ENCODE assay signal across 23 cellular contexts in the genomic region with DNA sequence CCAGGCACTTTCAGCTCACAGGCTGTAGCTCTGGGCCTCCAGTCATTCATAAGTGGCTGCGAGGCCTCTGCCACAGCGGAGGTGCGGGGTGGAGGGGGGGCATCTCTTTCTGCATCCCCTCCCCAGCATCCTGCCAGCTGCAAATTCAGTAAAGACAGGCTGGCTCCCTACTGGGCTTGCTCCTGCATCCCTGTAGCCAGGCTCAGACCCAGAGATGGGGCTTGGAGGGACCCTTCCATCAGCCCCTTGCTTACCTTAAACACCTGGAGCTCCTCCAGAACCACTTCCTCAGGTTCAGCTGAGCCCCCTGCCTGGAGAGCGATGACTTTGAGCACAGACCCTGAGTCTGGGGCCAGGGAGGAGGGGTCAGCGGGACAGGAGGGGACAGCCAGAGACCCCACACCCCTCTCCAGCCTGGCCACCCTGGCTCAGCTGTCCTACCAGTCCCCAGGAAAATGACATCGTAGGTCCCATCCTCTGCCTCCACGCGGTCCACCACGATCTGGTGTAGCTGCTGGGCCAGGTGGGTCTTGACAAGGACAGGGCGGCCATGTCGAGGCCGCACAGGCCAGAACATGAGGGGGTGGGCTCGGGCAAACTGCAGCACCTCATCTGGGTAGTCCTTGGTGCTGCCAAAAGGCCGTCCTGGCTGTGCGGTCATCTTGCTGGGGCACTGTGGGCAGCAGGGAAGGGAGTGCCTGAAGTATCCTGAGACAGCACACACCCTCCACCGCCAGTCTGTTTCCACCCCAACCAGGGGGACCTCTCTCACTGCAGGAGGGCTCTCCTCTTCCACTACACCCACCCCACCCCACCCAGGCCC. TPM values are rescaled to one million over a fixed set of nuclear protein-coding genes. Genes with fewer than 3 reads are reported as not detected.
DNase-seq lines count a peak whose midpoint lies in the region; ATAC-seq and TF ChIP-seq lines count a peak whose summit lies in the region.
"Had no signal": no experiment of that assay in that cellular context is flagged by ENCODE, and none has a peak within 500 bp of the region (broad histone marks: within the 10 kb centered on the region; RNA-seq: fewer than 3 reads in every experiment).

No MANE protein-coding gene starts in this region.

- no peak overlapping the region for H3K4me2 ChIP-seq in neuronal stem cell (ENCODE audit: insufficient read depth, low read length, poor library complexity, severe bottlenecking)
- H3K4me2 ChIP-seq: GM23338 had no signal

- H3K9me3 ChIP-seq in neuronal stem cell (replicated peaks in 1 of 2; ENCODE audit: control insufficient read depth in 2 of 2, insufficient read depth in 1 of 2, low read depth in 1 of 2, low read length in 2 of 2), result no peaks in the 10 kb centered on the region
- H3K9me3 ChIP-seq in upper lobe of left lung, result no peaks in the 10 kb centered on the region
- H3K9me3 ChIP-seq: BLaER1 treated with 17β-estradiol and CSF1 and Interleukin-3, amounts not matched to agents 10 nM and 100 nM; Caco-2 had no signal

- H3K27me3 ChIP-seq in neuronal stem cell (ENCODE audit: control insufficient read depth in 3 of 3, insufficient read depth in 3 of 3, low read depth in 1 of 3, low read length in 3 of 3) (peaks cover 0 to 45% (median 0%) of the 10 kb centered on the region in 3 experiments), upper lobe of left lung (no peaks in the 10 kb centered on the region)

- TF ChIP-seq CTCF in coronary artery (IDR thresholded peaks at IDR 0.05), result no peak
- TF ChIP-seq CTCF in upper lobe of left lung (IDR thresholded peaks at IDR 0.05), result no peak

- peak overlapping the region; percentile 59 for H4K91ac ChIP-seq in neuronal stem cell (ENCODE audit: low read depth, low read length, poor library complexity)

- H3K4me1 Mint-ChIP-seq in activated T-cell treated with anti-CD3 and anti-CD28 coated beads, Interleukin-2, amount 50 U/mL, for 24 hours (ENCODE audit: low read depth), result no peaks in the 10 kb centered on the region

- no peak overlapping the region for H3K18ac ChIP-seq in neuronal stem cell (ENCODE audit: low read length)

- H4K8ac ChIP-seq in neuronal stem cell (ENCODE audit: low read depth, low read length), result peak overlapping the region; percentile 4

- H3K4me3 ChIP-seq in coronary artery (no peak overlapping the region), neuronal stem cell (ENCODE audit: low read length in 2 of 2) (no peak overlapping the region), upper lobe of left lung (peak overlapping the region in 1 of 4 donors; percentile 5)
- H3K4me3 ChIP-seq: BLaER1 treated with 17β-estradiol and CSF1 and Interleukin-3, amounts not matched to agents 10 nM and 100 nM; GM23338 had no signal

- ATAC-seq in upper lobe of left lung (ENCODE audit: low FRiP score in 2 of 2) (no peak), GM19395 (IDR thresholded peaks at IDR 0.05; ENCODE audit: unreplicated experiment) (no peak), GM21423 (IDR thresholded peaks at IDR 0.05; ENCODE audit: unreplicated experiment) (no peak), HG02938 (IDR thresholded peaks at IDR 0.05; ENCODE audit: unreplicated experiment) (no peak)
- ATAC-seq: GM23338 had no signal

- no peak overlapping the region for H3K23ac ChIP-seq in neuronal stem cell (ENCODE audit: low read depth, low read length, poor library complexity)

- no peak for TF ChIP-seq POLR2A in upper lobe of left lung (IDR thresholded peaks at IDR 0.05)

- peak; percentile 7 for DNase-seq in activated T-cell treated with anti-CD3 and anti-CD28 coated beads, Interleukin-2, amount 50 U/mL, for 1 hour
- DNase-seq in activated T-cell treated with anti-CD3 and anti-CD28 coated beads, Interleukin-2, amount 50 U/mL, for 24 hours, result no peak
- DNase-seq in coronary artery (ENCODE audit: low spot score) (peak; percentile 67), neuronal stem cell (ENCODE audit: low spot score) (no peak), upper lobe of left lung (no peak)
- DNase-seq: 8988T; Caco-2; CD4-positive, alpha-beta memory T cell; DMS 273 treated with DMSO at 0.1 percent for 48 hours; DMS79 treated with DMSO at 0.1 percent for 48 hours; HCEC 1CT; NCI-H1105; NCI-H2029 treated with DMSO at 0.1 percent for 48 hours; NCI-H226; NCI-H510A treated with DMSO at 0.1 percent for 48 hours; NCI-H748 treated with DMSO at 0.1 percent for 48 hours; SIG-M5 had no signal

- no peak overlapping the region for H3K9ac ChIP-seq in neuronal stem cell (ENCODE audit: low read depth, low read length, poor library complexity)

- H3K27ac Mint-ChIP-seq in activated T-cell treated with anti-CD3 and anti-CD28 coated beads, Interleukin-2, amount 50 U/mL, for 24 hours, result no peak overlapping the region
- H3K27ac Mint-ChIP-seq: GM23338, IgD-negative memory B cell had no signal

- peak overlapping the region; percentile 44 for H3K14ac ChIP-seq in neuronal stem cell (ENCODE audit: low read length)

- H3K4me1 ChIP-seq in neuronal stem cell (ENCODE audit: control insufficient read depth in 2 of 2, insufficient read depth in 1 of 2, low read depth in 1 of 2, low read length in 2 of 2) (peaks cover 0 to 10% of the 10 kb centered on the region in 2 donors), upper lobe of left lung (peaks cover 23 to 55% (median 41%) of the 10 kb centered on the region in 4 donors)
- H3K4me1 ChIP-seq: Caco-2 had no signal

- no peaks in the 10 kb centered on the region for H3K79me1 ChIP-seq in neuronal stem cell (ENCODE audit: low read depth, low read length)

- H3K36me3 ChIP-seq in neuronal stem cell (replicated peaks in 1 of 2; ENCODE audit: control insufficient read depth in 2 of 2, insufficient read depth in 2 of 2, low read length in 2 of 2) (no peaks in the 10 kb centered on the region), upper lobe of left lung (peaks cover 0 to 4% (median 0%) of the 10 kb centered on the region in 4 donors)

- no peak overlapping the region for H3K4me3 Mint-ChIP-seq in activated T-cell treated with anti-CD3 and anti-CD28 coated beads, Interleukin-2, amount 50 U/mL, for 24 hours
- H3K4me3 Mint-ChIP-seq: CD4-positive, alpha-beta memory T cell; GM23338; IgD-negative memory B cell had no signal

- no peaks in the 10 kb centered on the region for H3K27me3 Mint-ChIP-seq in activated T-cell treated with anti-CD3 and anti-CD28 coated beads, Interleukin-2, amount 50 U/mL, for 24 hours
- H3K27me3 Mint-ChIP-seq: CD4-positive, alpha-beta memory T cell; IgD-negative memory B cell had no signal

- no peak overlapping the region for H3K27ac ChIP-seq in coronary artery
- no peak overlapping the region for H3K27ac ChIP-seq in neuronal stem cell (replicated peaks; ENCODE audit: low read length)
- peak overlapping the region in 3 of 4 donors; percentile 31 to 78 (median 75) for H3K27ac ChIP-seq in upper lobe of left lung
- H3K27ac ChIP-seq: BLaER1 treated with 17β-estradiol and CSF1 and Interleukin-3, amounts not matched to agents 10 nM and 100 nM had no signal

- peak overlapping the region; percentile 32 for H2AK5ac ChIP-seq in neuronal stem cell (ENCODE audit: low read depth, low read length)

- H3K4ac ChIP-seq in neuronal stem cell (ENCODE audit: low read length), result no peak overlapping the region

- no peak for TF ChIP-seq EP300 in upper lobe of left lung (IDR thresholded peaks at IDR 0.05)

- H3K9me3 Mint-ChIP-seq in activated T-cell treated with anti-CD3 and anti-CD28 coated beads, Interleukin-2, amount 50 U/mL, for 24 hours, result no peaks in the 10 kb centered on the region
- H3K9me3 Mint-ChIP-seq: CD4-positive, alpha-beta memory T cell; GM23338; IgD-negative memory B cell had no signal

- no peak overlapping the region for H2BK15ac ChIP-seq in neuronal stem cell (ENCODE audit: low read length)

- no peak overlapping the region for H2BK120ac ChIP-seq in neuronal stem cell (ENCODE audit: low read depth, low read length)

- H2BK12ac ChIP-seq in neuronal stem cell (ENCODE audit: low read length), result no peak overlapping the region

- H2AFZ ChIP-seq in neuronal stem cell (ENCODE audit: low read length), result no peak overlapping the region
- H2AFZ ChIP-seq: GM23338 had no signal

- no peak overlapping the region for H2BK5ac ChIP-seq in neuronal stem cell (ENCODE audit: low read length)

- no CpG with 5 or more reads among the region's 16 CpGs for WGBS in neuronal stem cell (ENCODE audit: extremely low coverage in 2 of 2, insufficient read length in 2 of 2, insufficient replicate concordance in 1 of 2), 2 donors
- 82 to 90% methylated on average over 3 to 16 of the region's 16 CpGs for WGBS in upper lobe of left lung, 2 donors

- H3K36me3 Mint-ChIP-seq in activated T-cell treated with anti-CD3 and anti-CD28 coated beads, Interleukin-2, amount 50 U/mL, for 24 hours (ENCODE audit: low read depth), result no peaks in the 10 kb centered on the region
- H3K36me3 Mint-ChIP-seq: CD4-positive, alpha-beta memory T cell; IgD-negative memory B cell had no signal

RNA-seq across cellular contexts. Expression of gene SEMA3G, which starts 5.3 kb away (rescaled TPM):
- 0.77 TPM for polyA plus RNA-seq in neuronal stem cell (2013, experiment 1 of 2)
- polyA plus RNA-seq in neuronal stem cell (2013, experiment 2 of 2), result 0.87 TPM
- total RNA-seq in upper lobe of left lung, result 10 to 100 TPM in 5 of 6 donors, 1 to 10 TPM in 1; 5.1 to 69.0 (median 20.7) TPM

RNA-seq across cellular contexts. Expression of gene TNNC1, which starts 14.2 kb away (rescaled TPM):
- 7.4 TPM for polyA plus RNA-seq in neuronal stem cell (2013, experiment 1 of 2)
- polyA plus RNA-seq in neuronal stem cell (2013, experiment 2 of 2), result 6.4 TPM
- 100 to 1,000 TPM in 4 of 6 donors, 10 to 100 TPM in 2; 28.3 to 196 (median 122) TPM for total RNA-seq in upper lobe of left lung
- polyA plus RNA-seq: IgD-negative memory B cell had no signal

RNA-seq across cellular contexts. Expression of gene NISCH, which starts 15.8 kb away (rescaled TPM):
- 58.8 TPM for polyA plus RNA-seq in neuronal stem cell (2013, experiment 1 of 2)
- 58.4 TPM for polyA plus RNA-seq in neuronal stem cell (2013, experiment 2 of 2)
- 100 to 1,000 TPM in 2 of 6 donors, 10 to 100 TPM in 4; 60.7 to 288 (median 83.0) TPM for total RNA-seq in upper lobe of left lung

RNA-seq across cellular contexts. Expression of gene PHF7, which starts 29.2 kb away (rescaled TPM):
- 23.3 TPM for polyA plus RNA-seq in neuronal stem cell (2013, experiment 1 of 2)
- 25.3 TPM for polyA plus RNA-seq in neuronal stem cell (2013, experiment 2 of 2)
- 10 to 100 TPM in 3 of 6 donors, 1 to 10 TPM in 3; 5.6 to 14.8 (median 10.0) TPM for total RNA-seq in upper lobe of left lung

RNA-seq across cellular contexts. Expression of gene BAP1, which starts 29.8 kb away (rescaled TPM):
- polyA plus RNA-seq in neuronal stem cell (2013, experiment 1 of 2), result 52.3 TPM
- polyA plus RNA-seq in neuronal stem cell (2013, experiment 2 of 2), result 51.8 TPM
- total RNA-seq in upper lobe of left lung, result 10 to 100 TPM; 58.0 to 90.1 (median 75.1) TPM

Comparison
In these comparisons a context has a peak if more than half of its experiments do, and no peak if none do; other contexts are left out.
1. DNase-seq: peak in activated T-cell treated with anti-CD3 and anti-CD28 coated beads, Interleukin-2, amount 50 U/mL, for 1 hour (single experiment) and coronary artery (single experiment); none in activated T-cell treated with anti-CD3 and anti-CD28 coated beads, Interleukin-2, amount 50 U/mL, for 24 hours (single experiment), neuronal stem cell (single experiment) and upper lobe of left lung (0 of 2).
2. H3K27ac ChIP-seq: peak in upper lobe of left lung (3 of 4); none in coronary artery (0 of 2) and neuronal stem cell (single experiment).